9 cellular contexts compared by ENCODE assay signal in genomic region chr7:90157331-90157730, GRCh38. TPM values are rescaled to one million over a fixed set of nuclear protein-coding genes. Genes with fewer than 3 reads are reported as not detected.
DNase-seq lines count a peak whose midpoint lies in the region; ATAC-seq, FAIRE-seq and TF ChIP-seq lines count a peak whose summit lies in the region.
"Not testable (repeated sequence)": the region's sequence is repeated elsewhere in the genome, so short reads cannot be mapped to it uniquely, and the experiment has no call there.
"Had no signal": no experiment of that assay in that cellular context is flagged by ENCODE, and none has a peak within 500 bp of the region (broad histone marks: within the 10 kb centered on the region; RNA-seq: fewer than 3 reads in every experiment).

No MANE protein-coding gene starts in this region.

- not testable (repeated sequence) for H2AK5ac ChIP-seq in IMR-90 (ENCODE audit: low read depth, low read length)

- not testable (repeated sequence) for H4K5ac ChIP-seq in IMR-90 (ENCODE audit: low read depth, low read length)

- not testable (repeated sequence) for TF ChIP-seq CTCF in AG09319 (IDR thresholded peaks at IDR 0.05; ENCODE audit: low read depth, low read length); IMR-90 (conservative IDR thresholded peaks at IDR 0.05; ENCODE audit: low read depth, low read length); bronchial epithelial cell (IDR thresholded peaks at IDR 0.05; ENCODE audit: insufficient read depth, low read length, severe bottlenecking); fibroblast of lung (conservative IDR thresholded peaks at IDR 0.05 in 1 of 2, IDR thresholded peaks at IDR 0.05 in 1 of 2; ENCODE audit: low read depth in 1 of 2, low read length in 2 of 2)

- not testable (repeated sequence) for H2AK9ac ChIP-seq in IMR-90 (replicated peaks; ENCODE audit: low read depth, low read length, poor library complexity)

- TF ChIP-seq RAD21 in IMR-90 (IDR thresholded peaks at IDR 0.05; ENCODE audit: low read length), result not testable (repeated sequence)

- ATAC-seq in IMR-90 (ENCODE audit: low read depth), result not testable (repeated sequence)

- POLR2A ChIA-PET in IMR-90 (lab: Charles Lee; ENCODE audit: unreplicated experiment), result not testable (repeated sequence)

- not testable (repeated sequence) for H3K27me3 ChIP-seq in IMR-90 (ENCODE audit: control insufficient read depth, insufficient read depth, low read length); bronchial epithelial cell (ENCODE audit: control insufficient read depth, insufficient read depth, low read length); fibroblast of lung (ENCODE audit: control insufficient read depth, insufficient read depth, low read length); subcutaneous abdominal adipose tissue (ENCODE audit: control insufficient read depth in 5 of 5, insufficient read depth in 4 of 5, low read length in 5 of 5)

- H3K56ac ChIP-seq in IMR-90 (ENCODE audit: extremely low read depth, insufficient read depth, low read length), result not testable (repeated sequence)

- H3K4me3 ChIP-seq in IMR-90 (ENCODE audit: insufficient read depth, low read depth, low read length); bronchial epithelial cell (ENCODE audit: low read depth, low read length); subcutaneous abdominal adipose tissue (ENCODE audit: low read depth in 1 of 5, low read length in 5 of 5): not testable (repeated sequence)
- peak overlapping the region in 1 of 4 experiments; percentile 20 for H3K4me3 ChIP-seq in fibroblast of lung (replicated peaks in 1 of 4; ENCODE audit: control extremely low read depth in 1 of 4, insufficient read depth in 1 of 4, low read depth in 3 of 4, low read length in 4 of 4)

- 0 out of 2 replicates have a peak overlapping the region, but pooled peaks have one; percentile 9 for H2BK20ac ChIP-seq in IMR-90 (ENCODE audit: low read depth, low read length)

- H3K79me2 ChIP-seq in fibroblast of lung (ENCODE audit: control insufficient read depth, insufficient read depth, low read length), result not testable (repeated sequence)

- no CpG with 5 or more reads among the region's 2 CpGs for WGBS in IMR-90 (ENCODE audit: extremely low coverage in 2 of 2, insufficient read length in 1 of 2), 2 experiments

- not testable (repeated sequence) for H2AFZ ChIP-seq in IMR-90 (replicated peaks; ENCODE audit: low read length, poor library complexity); fibroblast of lung (ENCODE audit: low read length)

- in situ Hi-C loops in IMR-90 (cut with MboI; ENCODE audit: low sequenced_read_pairs), result not testable (repeated sequence)

- not testable (repeated sequence) for H3K79me1 ChIP-seq in IMR-90 (ENCODE audit: low read depth in 1 of 2, low read length in 2 of 2)

- H2BK15ac ChIP-seq in IMR-90 (ENCODE audit: low read depth, low read length), result not testable (repeated sequence)

- not testable (repeated sequence) for H2BK120ac ChIP-seq in IMR-90 (ENCODE audit: low read depth, low read length)

- not testable (repeated sequence) for H3K36me3 ChIP-seq in IMR-90 (ENCODE audit: control insufficient read depth, insufficient read depth, low read length); bronchial epithelial cell (ENCODE audit: control insufficient read depth, insufficient read depth, low read length); fibroblast of lung (ENCODE audit: control insufficient read depth, insufficient read depth, low read length); subcutaneous abdominal adipose tissue (ENCODE audit: control insufficient read depth in 5 of 5, insufficient read depth in 5 of 5, low read length in 5 of 5)

- not testable (repeated sequence) for H3K4ac ChIP-seq in IMR-90 (ENCODE audit: low read depth, low read length)

- not testable (repeated sequence) for H3K27ac ChIP-seq in IMR-90 (ENCODE audit: insufficient read depth, low read length)
- H3K27ac ChIP-seq in fibroblast of lung (ENCODE audit: insufficient read depth, low read length), result peak overlapping the region; percentile 32
- H3K27ac ChIP-seq in subcutaneous abdominal adipose tissue (ENCODE audit: low read depth, low read length), result peak overlapping the region; percentile 93

- CTCF ChIA-PET in IMR-90 (lab: Yijun Ruan, JAX), result not testable (repeated sequence)

- not testable (repeated sequence) for H3K4me1 ChIP-seq in IMR-90 (ENCODE audit: control insufficient read depth, insufficient read depth, low read length); fibroblast of lung (ENCODE audit: control insufficient read depth, extremely low read depth, insufficient read depth, low read length)
- H3K4me1 ChIP-seq in subcutaneous abdominal adipose tissue (ENCODE audit: control insufficient read depth in 5 of 5, insufficient read depth in 5 of 5, low read length in 5 of 5), result peaks cover 0 to 13% (median 6%) of the 10 kb centered on the region in 5 donors

- intact Hi-C loops in IMR-90 (cut with micrococcal nuclease), result not testable (repeated sequence)

- TF ChIP-seq POLR2A in IMR-90 (IDR thresholded peaks at IDR 0.05; ENCODE audit: low read depth, low read length), result not testable (repeated sequence)

- not testable (repeated sequence) for BruUV-seq in IMR-90 (replicated peaks; lab: Mats Ljungman, UMichigan)

- peak overlapping the region; percentile 26 for H2BK5ac ChIP-seq in IMR-90 (ENCODE audit: low read depth, low read length, poor library complexity, severe bottlenecking)

- H3K18ac ChIP-seq in IMR-90 (ENCODE audit: low read depth, low read length), result not testable (repeated sequence)

- DNase-seq in AG09319 (ENCODE audit: extremely low read depth, low read depth) (peak; percentile 44), GM04503 (ENCODE audit: low read depth) (peak; percentile 37), IMR-90 (peak; percentile 30), RPMI7951 (ENCODE audit: low read depth) (peak; percentile 46), bronchial epithelial cell (ENCODE audit: low read depth) (peak; percentile 75), fibroblast of lung (ENCODE audit: low read depth in 2 of 2) (peak; percentile 27 to 30), lung microvascular endothelial cell (ENCODE audit: low read depth in 2 of 2) (peak; percentile 62 to 74)

- dilution Hi-C loops in IMR-90 (cut with HindIII; ENCODE audit: low sequenced_read_pairs, unreplicated experiment), result not testable (repeated sequence)

- H4K91ac ChIP-seq in IMR-90 (ENCODE audit: insufficient read depth, low read depth, low read length), result not testable (repeated sequence)

- H3K23ac ChIP-seq in IMR-90 (ENCODE audit: low read depth, low read length), result not testable (repeated sequence)

- H3K9me1 ChIP-seq in IMR-90 (ENCODE audit: insufficient read depth, low read length), result not testable (repeated sequence)

- H3K9me3 ChIP-seq in IMR-90 (ENCODE audit: control insufficient read depth, insufficient read depth, low read length); fibroblast of lung (ENCODE audit: control insufficient read depth, insufficient read depth, low read depth, low read length); subcutaneous abdominal adipose tissue (ENCODE audit: control insufficient read depth in 5 of 5, low read length in 5 of 5): not testable (repeated sequence)

- not testable (repeated sequence) for FAIRE-seq in bronchial epithelial cell (lab: Jason Lieb, UNC)

- H3K4me2 ChIP-seq in IMR-90 (ENCODE audit: low read depth, low read length); fibroblast of lung (ENCODE audit: extremely low read depth, insufficient read depth, low read length): not testable (repeated sequence)

- not testable (repeated sequence) for H3K9ac ChIP-seq in IMR-90 (ENCODE audit: low read depth, low read length); fibroblast of lung (ENCODE audit: insufficient read depth, low read length); subcutaneous abdominal adipose tissue (ENCODE audit: low read length in 5 of 5)

- H4K20me1 ChIP-seq in IMR-90 (ENCODE audit: insufficient read depth, low read length); fibroblast of lung (ENCODE audit: control insufficient read depth, extremely low read depth, insufficient read depth, low read length): not testable (repeated sequence)

- not testable (repeated sequence) for H3K14ac ChIP-seq in IMR-90 (replicated peaks; ENCODE audit: low read depth, low read length)

- not testable (repeated sequence) for H4K8ac ChIP-seq in IMR-90 (ENCODE audit: low read depth in 2 of 2, low read length in 2 of 2)

RNA-seq across cellular contexts. Expression of gene STEAP1, which starts 3.1 kb away (rescaled TPM):
- total RNA-seq in IMR-90 (2012; rRNA removed), result 3.9 and 5.8 TPM in 2 replicates
- 5.2 and 5.5 TPM in 2 replicates for polyA plus RNA-seq in IMR-90 (2012; rRNA removed)
- 0.87 and 1.1 TPM in 2 replicates for polyA plus RNA-seq in IMR-90 (2012; cell fraction: cytosol; rRNA removed)
- polyA plus RNA-seq in IMR-90 (2012; cell fraction: nucleus; rRNA removed; ENCODE audit: low replicate concordance), result 0.49 and 2.9 TPM in 2 replicates
- total RNA-seq in RPMI7951 (2014; rRNA removed; shearing (Covaris generic)), result 30.0 and 30.3 TPM in 2 replicates
- total RNA-seq in bronchial epithelial cell, result 10.0 and 12.7 TPM in 2 replicates
- total RNA-seq in fibroblast of lung, result 60.9 and 69.9 TPM in 2 replicates
- polyA plus RNA-seq in fibroblast of lung, result 26.1 and 57.0 TPM in 2 replicates
- polyA plus RNA-seq in fibroblast of lung (2012), result 12.5 and 34.2 TPM in 2 replicates
- polyA minus RNA-seq in fibroblast of lung (ENCODE audit: low replicate concordance), result 1.7 TPM in 1 of 2 replicates, not detected in the other
- total RNA-seq in lung microvascular endothelial cell, result 1.8 and 10.7 TPM in 2 replicates
- polyA plus RNA-seq: CD14-positive monocyte had no signal

RNA-seq across cellular contexts. Expression of gene STEAP2, which starts 54.2 kb away (rescaled TPM):
- total RNA-seq in IMR-90 (2012; rRNA removed) (3.9 and 4.2 TPM in 2 replicates), bronchial epithelial cell (3.9 and 4.5 TPM in 2 replicates), fibroblast of lung (26.3 and 29.8 TPM in 2 replicates), lung microvascular endothelial cell (under 0.01 and 2.0 TPM in 2 replicates)
- polyA plus RNA-seq in IMR-90 (2012; rRNA removed) (1.7 and 1.8 TPM in 2 replicates), fibroblast of lung (11.4 and 16.5 TPM in 2 replicates)
- 0.45 and 0.51 TPM in 2 replicates for polyA plus RNA-seq in IMR-90 (2012; cell fraction: cytosol; rRNA removed)
- 0.67 and 4.7 TPM in 2 replicates for polyA plus RNA-seq in IMR-90 (2012; cell fraction: nucleus; rRNA removed; ENCODE audit: low replicate concordance)
- 4.5 and 5.8 TPM in 2 replicates for total RNA-seq in RPMI7951 (2014; rRNA removed; shearing (Covaris generic))
- polyA plus RNA-seq in fibroblast of lung (2012), result 4.2 and 5.9 TPM in 2 replicates
- 1.6 and 3.3 TPM in 2 replicates for polyA minus RNA-seq in fibroblast of lung (ENCODE audit: low replicate concordance)
- polyA plus RNA-seq: CD14-positive monocyte had no signal
